In the genomic region with DNA sequence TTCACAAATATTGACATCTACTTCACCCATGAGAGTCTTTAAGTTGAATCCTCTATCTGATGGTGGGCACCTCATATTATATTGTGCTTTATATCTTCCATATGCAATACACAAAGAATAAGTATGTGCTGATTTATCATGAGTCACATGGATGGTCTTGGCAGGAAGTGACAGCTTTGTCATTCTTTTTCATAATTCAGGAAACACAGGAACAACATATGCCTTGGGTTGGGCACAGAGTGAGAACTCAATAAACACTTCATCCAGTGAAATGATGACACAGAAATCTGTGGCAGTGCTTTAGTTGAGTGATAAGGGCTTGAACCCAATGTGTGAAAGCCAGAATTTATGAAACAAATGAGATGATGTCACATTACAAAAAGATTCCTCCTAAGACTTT, we compare ENCODE assay signal across 14 cellular contexts. TPM values are rescaled to one million over a fixed set of nuclear protein-coding genes. Genes with fewer than 3 reads are reported as not detected.
DNase-seq lines count a peak whose midpoint lies in the region; ATAC-seq, FAIRE-seq and TF ChIP-seq lines count a peak whose summit lies in the region.
"Had no signal": no experiment of that assay in that cellular context is flagged by ENCODE, and none has a peak within 500 bp of the region (broad histone marks: within the 10 kb centered on the region; RNA-seq: fewer than 3 reads in every experiment).

No MANE protein-coding gene starts in this region.

- H3K4me3 ChIP-seq in PC-3 (ENCODE audit: low read length) (no peak overlapping the region), epithelial cell of esophagus (ENCODE audit: low read length) (no peak overlapping the region), osteoblast (ENCODE audit: insufficient read depth, low read length) (no peak overlapping the region), MM.1S (ENCODE audit: low read length) (no peak overlapping the region)
- H3K4me3 ChIP-seq: lower lobe of right lung, uterus had no signal

- peak overlapping the region; percentile 15; the same call in 1 of the 2 replicates for H3K9ac ChIP-seq in PC-3 (ENCODE audit: low read length)
- no peak overlapping the region for H3K9ac ChIP-seq in MM.1S (ENCODE audit: low read length)

- peak; percentile 18 for ATAC-seq in PC-3
- ATAC-seq: lower lobe of right lung, sciatic nerve had no signal

- no TSS peak for BruUV-seq in PC-3 (replicated peaks; lab: Mats Ljungman, UMichigan)

- TF ChIP-seq POLR2A in H54 (IDR thresholded peaks at IDR 0.05; ENCODE audit: low read depth, low read length), result no peak

- H3F3A ChIP-seq in PC-3 (ENCODE audit: low read length, unreplicated experiment) (peaks cover 5% of the 10 kb centered on the region), MM.1S (ENCODE audit: insufficient read depth, low read length) (no peaks in the 10 kb centered on the region)

- peaks cover 18% of the 10 kb centered on the region for H3K79me2 ChIP-seq in PC-3 (ENCODE audit: low read length)
- peaks cover 65% of the 10 kb centered on the region for H3K79me2 ChIP-seq in osteoblast (ENCODE audit: insufficient read depth, low read length)
- no peaks in the 10 kb centered on the region for H3K79me2 ChIP-seq in MM.1S (ENCODE audit: low read length)

- POLR2A ChIA-PET in PC-3 (lab: Charles Lee; ENCODE audit: unreplicated experiment), result interaction anchor here (0.5 kb wide), 1 partner anchor 41 kb away, joined by 3 read pairs; a partner anchor contains a TSS

- H3K4me1 ChIP-seq in PC-3 (ENCODE audit: insufficient read depth, low read length) (peaks cover 68% of the 10 kb centered on the region), osteoblast (ENCODE audit: insufficient read depth, low read length) (peaks cover 58% of the 10 kb centered on the region), MM.1S (ENCODE audit: low read length) (peaks cover 12% of the 10 kb centered on the region)

- peak; percentile 90 for FAIRE-seq in H54 (lab: Jason Lieb, UNC)

- no peaks in the 10 kb centered on the region for H3K27me3 ChIP-seq in PC-3 (ENCODE audit: low read length)
- no peaks in the 10 kb centered on the region for H3K27me3 ChIP-seq in osteoblast (ENCODE audit: insufficient read depth, low read length)
- no peaks in the 10 kb centered on the region for H3K27me3 ChIP-seq in MM.1S (replicated peaks; ENCODE audit: insufficient read depth, low read length)
- H3K27me3 ChIP-seq: uterus had no signal

- H4K20me1 ChIP-seq in PC-3 (ENCODE audit: low read length), result no peaks in the 10 kb centered on the region
- H4K20me1 ChIP-seq in osteoblast (ENCODE audit: insufficient read depth, low read length), result peaks cover 24% of the 10 kb centered on the region
- no peaks in the 10 kb centered on the region for H4K20me1 ChIP-seq in MM.1S (ENCODE audit: insufficient read depth, low read length)

- no peak overlapping the region for H2AFZ ChIP-seq in PC-3 (ENCODE audit: low read length)
- no peak overlapping the region for H2AFZ ChIP-seq in osteoblast (ENCODE audit: low read length)
- no peak overlapping the region for H2AFZ ChIP-seq in MM.1S (ENCODE audit: low read length)

- H3K36me3 ChIP-seq in PC-3 (ENCODE audit: low read depth, low read length), result no peaks in the 10 kb centered on the region
- H3K36me3 ChIP-seq in osteoblast (ENCODE audit: insufficient read depth, low read length), result no peaks in the 10 kb centered on the region
- no peaks in the 10 kb centered on the region for H3K36me3 ChIP-seq in MM.1S (replicated peaks; ENCODE audit: insufficient read depth, low read length)
- H3K36me3 ChIP-seq: lower lobe of right lung, uterus had no signal

- intact Hi-C loops in PC-3 (cut with micrococcal nuclease), result no loop called here

- H3K9me3 ChIP-seq in PC-3 (ENCODE audit: low read length) (no peaks in the 10 kb centered on the region), osteoblast (ENCODE audit: low read depth, low read length) (no peaks in the 10 kb centered on the region), MM.1S (replicated peaks; ENCODE audit: insufficient read depth, low read length) (no peaks in the 10 kb centered on the region)
- H3K9me3 ChIP-seq: lower lobe of right lung, uterus had no signal

- no peaks in the 10 kb centered on the region for H3K9me2 ChIP-seq in PC-3 (replicated peaks; ENCODE audit: low read length)
- no peaks in the 10 kb centered on the region for H3K9me2 ChIP-seq in MM.1S (replicated peaks; ENCODE audit: insufficient read depth, low read length)

- TF ChIP-seq CTCF in PC-3 (conservative IDR thresholded peaks at IDR 0.05; ENCODE audit: low read depth, low read length) (no peak), epithelial cell of esophagus (IDR thresholded peaks at IDR 0.05; ENCODE audit: insufficient read depth, low read depth, low read length, missing control alignments) (no peak), osteoblast (IDR thresholded peaks at IDR 0.05; ENCODE audit: extremely low read depth, low read depth, low read length) (no peak), MM.1S (IDR thresholded peaks at IDR 0.05; ENCODE audit: low read length) (no peak)

- H3K27ac ChIP-seq in PC-3 (ENCODE audit: low read length), result peak overlapping the region; percentile 82
- peak overlapping the region; percentile 75 for H3K27ac ChIP-seq in osteoblast (ENCODE audit: low read depth, low read length)
- H3K27ac ChIP-seq in MM.1S (ENCODE audit: low read length), result no peak overlapping the region
- H3K27ac ChIP-seq: lower lobe of right lung had no signal

- DNase-seq in H54 (ENCODE audit: insufficient read length, low spot score) (no peak), PC-3 (peak; percentile 79), epithelial cell of esophagus (ENCODE audit: low read depth) (peak; percentile 85), osteoblast (ENCODE audit: insufficient read length, low spot score, missing footprints) (no peak), NCI-H510A (lab: John Stamatoyannopoulos, UW) (no peak), islet precursor cell (no peak), MM.1S (no peak)
- DNase-seq: activated B cell treated with CpG ODN at 0.5 μM for 24 hours; activated CD8-positive, alpha-beta memory T cell treated with anti-CD3 and anti-CD28 coated beads, Interleukin-2, amount 50 U/mL, for 4 hours; lower lobe of right lung; NCI-H2081 treated with DMSO at 0.1 percent for 48 hours; stimulated activated naive CD4-positive, alpha-beta T cell; uterus had no signal

- CTCF ChIA-PET in PC-3 (lab: Charles Lee), result no interaction called here

- H3K4me2 ChIP-seq in PC-3 (ENCODE audit: low read length), result peak overlapping the region; percentile 19
- H3K4me2 ChIP-seq in osteoblast (ENCODE audit: insufficient read depth, low read length), result no peak overlapping the region
- H3K4me2 ChIP-seq in MM.1S (ENCODE audit: low read depth, low read length), result no peak overlapping the region

RNA-seq across cellular contexts. Expression of a gene that starts 41.2 kb away (rescaled TPM):
- total RNA-seq in PC-3 (2014; rRNA removed), result 129 and 153 TPM in 2 replicates
- 48.0 and 48.9 TPM in 2 replicates for total RNA-seq in osteoblast

Comparison
In these comparisons a context has a peak if more than half of its experiments do, and no peak if none do; other contexts are left out.
1. DNase-seq: peak in PC-3 (single experiment) and epithelial cell of esophagus (single experiment); none in H54 (single experiment), osteoblast (single experiment), NCI-H510A (single experiment), islet precursor cell (single experiment) and MM.1S (single experiment).